16 cellular contexts compared by ENCODE assay signal in genomic region chr2:39179974-39180960, GRCh38. TPM values are rescaled to one million over a fixed set of nuclear protein-coding genes. Genes with fewer than 3 reads are reported as not detected.
A peak's percentile ranks its signal among the peaks of the same experiment; 100 is the strongest.
DNase-seq lines count a peak whose midpoint lies in the region; ATAC-seq and TF ChIP-seq lines count a peak whose summit lies in the region.
"Had no signal": no experiment of that assay in that cellular context is flagged by ENCODE, and none has a peak within 500 bp of the region (broad histone marks: within the 10 kb centered on the region; RNA-seq: fewer than 3 reads in every experiment).

No MANE protein-coding gene starts in this region.

- no peaks in the 10 kb centered on the region for H3K9me3 ChIP-seq in mucosa of descending colon

- H3K4me3 ChIP-seq in mucosa of descending colon: no peak overlapping the region

- peak overlapping the region; percentile 53 for H3K27ac Mint-ChIP-seq in activated CD4-positive, alpha-beta memory T cell treated with anti-CD3 and anti-CD28 coated beads for 36 hours
- no peak overlapping the region for H3K27ac Mint-ChIP-seq in activated CD4-positive, alpha-beta memory T cell treated with anti-CD3 and anti-CD28 coated beads, Interleukin-2, amount 10 ng/mL, durations not matched to agents 7 days and 5 days
- no peak overlapping the region for H3K27ac Mint-ChIP-seq in WTC11
- H3K27ac Mint-ChIP-seq in activated T-helper 17 cell treated with anti-CD3 and anti-CD28 coated beads, Interleukin-2, amount 50 U/mL, for 72 hours: no peak overlapping the region
- H3K27ac Mint-ChIP-seq: HFFc6 had no signal

- no peak for DNase-seq in activated CD4-positive, alpha-beta memory T cell treated with anti-CD3 and anti-CD28 coated beads for 36 hours
- no peak for DNase-seq in activated CD4-positive, alpha-beta memory T cell treated with anti-CD3 and anti-CD28 coated beads, Interleukin-2, amount 10 ng/mL, durations not matched to agents 7 days and 5 days
- DNase-seq in WTC11 (ENCODE audit: low spot score) (no peak), mucosa of descending colon (peak in 1 of 3 donors; percentile 12), anterior cingulate cortex (lab: John Stamatoyannopoulos, UW) (no peak), NCI-H226 (no peak), RKO (ENCODE audit: low spot score) (no peak)
- DNase-seq: C1 segment of cervical spinal cord, COR-L47, EL, HFFc6, NCI-H1930, NCI-H446, NCI-H69, PC-3 had no signal

- H3K4me3 Mint-ChIP-seq in activated CD4-positive, alpha-beta memory T cell treated with anti-CD3 and anti-CD28 coated beads for 36 hours: no peak overlapping the region
- H3K4me3 Mint-ChIP-seq in activated CD4-positive, alpha-beta memory T cell treated with anti-CD3 and anti-CD28 coated beads, Interleukin-2, amount 10 ng/mL, durations not matched to agents 7 days and 5 days: no peak overlapping the region
- no peak overlapping the region for H3K4me3 Mint-ChIP-seq in WTC11
- no peak overlapping the region for H3K4me3 Mint-ChIP-seq in activated T-helper 17 cell treated with anti-CD3 and anti-CD28 coated beads, Interleukin-2, amount 50 U/mL, for 72 hours
- H3K4me3 Mint-ChIP-seq: HFFc6 had no signal

- TF ChIP-seq CTCF in WTC11 (IDR thresholded peaks at IDR 0.05) (no peak), mucosa of descending colon (IDR thresholded peaks at IDR 0.05) (no peak)

- CTCF ChIA-PET in activated CD4-positive, alpha-beta memory T cell treated with anti-CD3 and anti-CD28 coated beads for 36 hours (lab: Charles Lee): no interaction called here
- CTCF ChIA-PET in activated CD4-positive, alpha-beta memory T cell treated with anti-CD3 and anti-CD28 coated beads, Interleukin-2, amount 10 ng/mL, durations not matched to agents 7 days and 5 days (lab: Charles Lee): no interaction called here
- CTCF ChIA-PET in WTC11 (lab: Charles Lee): interaction anchor here (0.7 to 0.9 kb wide), 2 partner anchors 9 to 233 kb away, joined by 4 to 6 read pairs; no protein-coding TSS in a partner anchor

- peak; percentile 67 for ATAC-seq in WTC11
- ATAC-seq in mucosa of descending colon: peak; percentile 60
- no peak for ATAC-seq in activated T-helper 17 cell treated with anti-CD3 and anti-CD28 coated beads, Interleukin-2, amount 50 U/mL, for 72 hours (replicated peaks)
- ATAC-seq: PC-3 had no signal

- peaks cover 9% of the 10 kb centered on the region for H3K4me1 ChIP-seq in mucosa of descending colon (ENCODE audit: low read depth)

- POLR2A ChIA-PET in activated CD4-positive, alpha-beta memory T cell treated with anti-CD3 and anti-CD28 coated beads for 36 hours (lab: Charles Lee): no interaction called here
- POLR2A ChIA-PET in activated CD4-positive, alpha-beta memory T cell treated with anti-CD3 and anti-CD28 coated beads, Interleukin-2, amount 10 ng/mL, durations not matched to agents 7 days and 5 days (lab: Charles Lee): interaction anchor here (0.6 kb wide), 1 partner anchor 18 kb away, joined by 4 read pairs; no protein-coding TSS in a partner anchor
- POLR2A ChIA-PET in WTC11 (lab: Charles Lee): no interaction called here

- no peaks in the 10 kb centered on the region for H3K4me1 Mint-ChIP-seq in activated CD4-positive, alpha-beta memory T cell treated with anti-CD3 and anti-CD28 coated beads for 36 hours (ENCODE audit: low read depth)
- H3K4me1 Mint-ChIP-seq in activated CD4-positive, alpha-beta memory T cell treated with anti-CD3 and anti-CD28 coated beads, Interleukin-2, amount 10 ng/mL, durations not matched to agents 7 days and 5 days: no peaks in the 10 kb centered on the region
- peaks cover 11% of the 10 kb centered on the region for H3K4me1 Mint-ChIP-seq in WTC11
- H3K4me1 Mint-ChIP-seq in activated T-helper 17 cell treated with anti-CD3 and anti-CD28 coated beads, Interleukin-2, amount 50 U/mL, for 72 hours: no peaks in the 10 kb centered on the region

- intact Hi-C loops in activated CD4-positive, alpha-beta memory T cell treated with anti-CD3 and anti-CD28 coated beads for 36 hours (cut with micrococcal nuclease): no loop called here
- intact Hi-C loops in mucosa of descending colon (cut with DNase I, micrococcal nuclease): loop anchor here in 1 of 2 donors (10.0 kb wide), 1 partner anchor 475 kb away; no protein-coding TSS in a partner anchor

- no peaks in the 10 kb centered on the region for H3K27me3 Mint-ChIP-seq in activated CD4-positive, alpha-beta memory T cell treated with anti-CD3 and anti-CD28 coated beads for 36 hours
- no peaks in the 10 kb centered on the region for H3K27me3 Mint-ChIP-seq in activated CD4-positive, alpha-beta memory T cell treated with anti-CD3 and anti-CD28 coated beads, Interleukin-2, amount 10 ng/mL, durations not matched to agents 7 days and 5 days
- H3K27me3 Mint-ChIP-seq in WTC11 (ENCODE audit: low read depth): no peaks in the 10 kb centered on the region
- H3K27me3 Mint-ChIP-seq in activated T-helper 17 cell treated with anti-CD3 and anti-CD28 coated beads, Interleukin-2, amount 50 U/mL, for 72 hours: no peaks in the 10 kb centered on the region

- H3K9me3 Mint-ChIP-seq in activated CD4-positive, alpha-beta memory T cell treated with anti-CD3 and anti-CD28 coated beads for 36 hours: no peaks in the 10 kb centered on the region
- H3K9me3 Mint-ChIP-seq in activated CD4-positive, alpha-beta memory T cell treated with anti-CD3 and anti-CD28 coated beads, Interleukin-2, amount 10 ng/mL, durations not matched to agents 7 days and 5 days: no peaks in the 10 kb centered on the region
- H3K9me3 Mint-ChIP-seq in WTC11: peaks cover 5% of the 10 kb centered on the region; the same call in 1 of the 2 replicates
- no peaks in the 10 kb centered on the region for H3K9me3 Mint-ChIP-seq in activated T-helper 17 cell treated with anti-CD3 and anti-CD28 coated beads, Interleukin-2, amount 50 U/mL, for 72 hours
- H3K9me3 Mint-ChIP-seq: HFFc6 had no signal

- no peaks in the 10 kb centered on the region for H3K36me3 Mint-ChIP-seq in activated CD4-positive, alpha-beta memory T cell treated with anti-CD3 and anti-CD28 coated beads for 36 hours
- peaks cover 4% of the 10 kb centered on the region for H3K36me3 Mint-ChIP-seq in activated CD4-positive, alpha-beta memory T cell treated with anti-CD3 and anti-CD28 coated beads, Interleukin-2, amount 10 ng/mL, durations not matched to agents 7 days and 5 days (ENCODE audit: low read depth)
- no peaks in the 10 kb centered on the region for H3K36me3 Mint-ChIP-seq in WTC11
- no peaks in the 10 kb centered on the region for H3K36me3 Mint-ChIP-seq in activated T-helper 17 cell treated with anti-CD3 and anti-CD28 coated beads, Interleukin-2, amount 50 U/mL, for 72 hours (ENCODE audit: low read depth)

- H3K36me3 ChIP-seq in mucosa of descending colon (ENCODE audit: low read depth): no peaks in the 10 kb centered on the region

TF ChIP-seq in WTC11, 78 proteins besides CTCF, POLR2A, EP300 and RAD21 (continues in another document):
- TF ChIP-seq ZNF138 (CRISPR knock-in tag; conservative IDR thresholded peaks at IDR 0.05): no peak
- TF ChIP-seq ATF2 (CRISPR knock-in tag; IDR thresholded peaks at IDR 0.05; ENCODE audit: borderline replicate concordance, low read depth): no peak
- no peak for TF ChIP-seq NR3C1 (CRISPR knock-in tag; conservative IDR thresholded peaks at IDR 0.05; ENCODE audit: low read depth)
- no peak for TF ChIP-seq ZSCAN18 (CRISPR knock-in tag; IDR thresholded peaks at IDR 0.05)
- TF ChIP-seq ATF3 (CRISPR knock-in tag; conservative IDR thresholded peaks at IDR 0.05): no peak
- TF ChIP-seq MYBL2 (CRISPR knock-in tag; IDR thresholded peaks at IDR 0.05): no peak

RNA-seq across cellular contexts. Expression of gene SOS1, which starts 59.4 kb away (rescaled TPM):
- 10 to 100 TPM; 34.4 to 41.2 TPM for total RNA-seq in activated CD4-positive, alpha-beta memory T cell treated with anti-CD3 and anti-CD28 coated beads for 36 hours
- total RNA-seq in activated CD4-positive, alpha-beta memory T cell treated with anti-CD3 and anti-CD28 coated beads, Interleukin-2, amount 10 ng/mL, durations not matched to agents 7 days and 5 days: 100 to 1,000 TPM; 229 to 254 TPM
- total RNA-seq in WTC11 (2021) (28.4 to 33.9 TPM (median 28.7 TPM) in 3 replicates), mucosa of descending colon (10 to 100 TPM; 38.8 to 44.2 (median 39.8) TPM)
- total RNA-seq in activated T-helper 17 cell treated with anti-CD3 and anti-CD28 coated beads, Interleukin-2, amount 50 U/mL, for 72 hours: 100 to 1,000 TPM in 1 of 2 donors, 10 to 100 TPM in 1; 98.7 to 116 TPM
